ENCODE assay signal across 1 cellular context in genomic region chr1:241482761-241483250, GRCh38.
TF ChIP-seq lines count a peak whose summit lies in the region.

No MANE protein-coding gene starts in this region.

TF ChIP-seq in HepG2, 621 proteins besides CTCF, POLR2A, EP300 and RAD21 (continued from another document):
- TF ChIP-seq ZNF142 (CRISPR knock-in tag; IDR thresholded peaks at IDR 0.05) = no peak
- TF ChIP-seq CREM (IDR thresholded peaks at IDR 0.05) = no peak
- TF ChIP-seq CREM (CRISPR knock-in tag; IDR thresholded peaks at IDR 0.05) = no peak
- peak; percentile 5; the same call in 1 of the 2 replicates for TF ChIP-seq CREB1 (IDR thresholded peaks at IDR 0.05)
- no peak for TF ChIP-seq CREB1 (CRISPR knock-in tag; IDR thresholded peaks at IDR 0.05)
